Comparison of ENCODE assay signal across 24 cellular contexts in genomic region chr5:126129431-126129830, GRCh38.
"Had no signal": no experiment of that assay in that cellular context is flagged by ENCODE, and none has a peak within 500 bp of the region (broad histone marks: within the 10 kb centered on the region; RNA-seq: fewer than 3 reads in every experiment).

No MANE protein-coding gene starts in this region.

- H3K9ac ChIP-seq: KMS-11, SK-N-SH had no signal

- H3K4me2 ChIP-seq: KMS-11, PC-9, SK-N-SH had no signal

- H2AFZ ChIP-seq: PC-9 had no signal

- H3K4me3 ChIP-seq: colonic mucosa, MG63, PC-9 had no signal

- H3K27ac ChIP-seq: brain microvascular endothelial cell, colonic mucosa, KMS-11, PC-9 had no signal

- H3K36me3 ChIP-seq: brain microvascular endothelial cell, colonic mucosa, MG63 had no signal

- H3K9me3 ChIP-seq: colonic mucosa, MG63 had no signal

- H3K27me3 ChIP-seq: brain microvascular endothelial cell, colonic mucosa, MG63 had no signal

- H3K4me1 ChIP-seq: colonic mucosa had no signal

- DNase-seq: activated CD4-positive, alpha-beta memory T cell treated with anti-CD3 and anti-CD28 coated beads, Interleukin-2, amount 10 ng/mL, durations not matched to agents 7 days and 5 days; activated CD4-positive, alpha-beta T cell treated with anti-CD3 and anti-CD28 coated beads for 36 hours; activated CD4-positive, alpha-beta T cell treated with anti-CD3 and anti-CD28 coated beads, Interleukin-2, amount 50 U/mL, for 1 hour; activated CD4-positive, CD25-positive, alpha-beta regulatory T cell; activated gamma-delta T cell treated with Interleukin-2 at 50 U/mL for 16 hours; activated naive CD4-positive, alpha-beta T cell treated with anti-CD3 and anti-CD28 coated beads, Interleukin-2, amount 10 ng/mL, durations not matched to agents 7 days and 5 days; activated naive CD8-positive, alpha-beta T cell treated with anti-CD3 and anti-CD28 coated beads for 36 hours; activated T-cell treated with anti-CD3 and anti-CD28 coated beads, Interleukin-2, amount 50 U/mL, for 72 hours; brain microvascular endothelial cell; colonic mucosa; MG63; NCI-H1105; NCI-H1436; NCI-H1694 treated with DMSO at 0.1 percent for 48 hours; NCI-H2029 treated with DMSO at 0.1 percent for 48 hours; NCI-H345; NCI-H510A; NCI-H526 treated with DMSO at 0.1 percent for 48 hours; NCI-H82; NK-92 treated with Interleukin-12 subunit alpha and Interleukin-12 subunit beta, amount 100 ng/mL, for 24 hours; PC-9; SK-N-SH; T-helper 1 cell had no signal
